In the genomic region with DNA sequence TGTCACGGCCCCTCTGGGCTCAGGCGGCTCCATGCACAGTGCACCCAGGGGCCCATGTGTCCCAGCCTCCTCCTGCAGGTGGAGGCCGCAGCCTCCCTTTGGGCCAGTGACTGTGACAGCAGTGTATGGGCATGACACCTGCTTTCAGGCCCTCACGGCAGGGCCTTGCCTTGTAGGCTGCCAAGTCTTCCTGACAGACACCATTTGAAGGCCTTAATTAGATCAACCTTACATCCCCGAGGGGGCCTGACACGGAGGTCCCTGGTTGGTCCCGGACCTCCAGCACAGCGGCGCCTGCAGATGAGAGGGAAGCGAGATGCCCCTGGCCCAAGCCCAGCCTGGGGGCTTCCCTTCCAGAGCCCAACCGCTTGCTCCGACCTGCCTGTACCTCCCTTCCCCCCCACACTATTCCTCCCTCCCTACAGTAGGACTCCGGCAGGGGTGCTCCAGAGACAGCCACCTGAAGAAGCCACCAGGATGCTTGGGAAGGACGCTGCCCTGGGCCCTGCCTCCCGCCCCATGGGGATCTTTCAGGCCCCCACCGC, we compare ENCODE assay signal across 17 cellular contexts. TPM values are rescaled to one million over a fixed set of nuclear protein-coding genes. Genes with fewer than 3 reads are reported as not detected.
A peak's percentile ranks its signal among the peaks of the same experiment; 100 is the strongest.
DNase-seq lines count a peak whose midpoint lies in the region; ATAC-seq and TF ChIP-seq lines count a peak whose summit lies in the region.
"Had no signal": no experiment of that assay in that cellular context is flagged by ENCODE, and none has a peak within 500 bp of the region (broad histone marks: within the 10 kb centered on the region; RNA-seq: fewer than 3 reads in every experiment).

No MANE protein-coding gene starts in this region.

- no peak overlapping the region for H3K27ac Mint-ChIP-seq in activated T-helper 17 cell treated with anti-CD3 and anti-CD28 coated beads, Interleukin-2, amount 50 U/mL, for 72 hours
- H3K27ac Mint-ChIP-seq: CD8-positive, alpha-beta memory T cell; GM23338; HFFc6 had no signal

- H3K27me3 Mint-ChIP-seq in activated T-helper 17 cell treated with anti-CD3 and anti-CD28 coated beads, Interleukin-2, amount 50 U/mL, for 72 hours: no peaks in the 10 kb centered on the region
- H3K27me3 Mint-ChIP-seq: CD8-positive, alpha-beta memory T cell had no signal

- no peak overlapping the region for H3K4me3 Mint-ChIP-seq in activated T-helper 17 cell treated with anti-CD3 and anti-CD28 coated beads, Interleukin-2, amount 50 U/mL, for 72 hours
- H3K4me3 Mint-ChIP-seq: CD8-positive, alpha-beta memory T cell; GM23338; HFFc6 had no signal

- H3K4me3 ChIP-seq in BLaER1 (no peak overlapping the region), PC-3 (ENCODE audit: low read length) (no peak overlapping the region), esophagus (ENCODE audit: low read depth in 1 of 2, low read length in 2 of 2) (no peak overlapping the region)
- H3K4me3 ChIP-seq: A549, GM23338 had no signal

- BruUV-seq in PC-3 (replicated peaks; lab: Mats Ljungman, UMichigan): no TSS peak

- H3K9me3 Mint-ChIP-seq in activated T-helper 17 cell treated with anti-CD3 and anti-CD28 coated beads, Interleukin-2, amount 50 U/mL, for 72 hours: no peaks in the 10 kb centered on the region
- H3K9me3 Mint-ChIP-seq: CD8-positive, alpha-beta memory T cell; GM23338; HFFc6 had no signal

- H3F3A ChIP-seq in PC-3 (ENCODE audit: low read length, unreplicated experiment): no peaks in the 10 kb centered on the region

- CTCF ChIA-PET in PC-3 (lab: Charles Lee): interaction anchor here (0.7 kb wide), 1 partner anchor 44 kb away, joined by 3 read pairs; no protein-coding TSS in a partner anchor

- no peak overlapping the region for H2AFZ ChIP-seq in PC-3 (ENCODE audit: low read length)
- H2AFZ ChIP-seq: GM23338 had no signal

- H4K20me1 ChIP-seq in BLaER1 (peaks cover 69% of the 10 kb centered on the region), PC-3 (ENCODE audit: low read length) (no peaks in the 10 kb centered on the region)

- H3K9me3 ChIP-seq in BLaER1: no peaks in the 10 kb centered on the region
- no peaks in the 10 kb centered on the region for H3K9me3 ChIP-seq in PC-3 (ENCODE audit: low read length)
- H3K9me3 ChIP-seq in esophagus (ENCODE audit: control insufficient read depth in 2 of 2, insufficient read depth in 1 of 2, low read depth in 1 of 2, low read length in 1 of 2): no peaks in the 10 kb centered on the region
- H3K9me3 ChIP-seq: A549 had no signal

- H3K9ac ChIP-seq in BLaER1 (no peak overlapping the region), PC-3 (ENCODE audit: low read length) (no peak overlapping the region)

- H3K36me3 ChIP-seq in BLaER1 (no peaks in the 10 kb centered on the region), PC-3 (ENCODE audit: low read depth, low read length) (peaks cover 4% of the 10 kb centered on the region; the same call in 1 of the 2 replicates), esophagus (ENCODE audit: control insufficient read depth in 2 of 2, insufficient read depth in 2 of 2, low read length in 1 of 2) (peaks cover 2 to 45% of the 10 kb centered on the region in 2 donors)

- H3K27ac ChIP-seq in BLaER1 (no peak overlapping the region), PC-3 (ENCODE audit: low read length) (0 out of 2 replicates have a peak overlapping the region, but pooled peaks have one; percentile 23), esophagus (ENCODE audit: low read depth in 2 of 2, low read length in 1 of 2) (peak overlapping the region; percentile 97)

- H3K36me3 Mint-ChIP-seq in activated T-helper 17 cell treated with anti-CD3 and anti-CD28 coated beads, Interleukin-2, amount 50 U/mL, for 72 hours (ENCODE audit: low read depth): no peaks in the 10 kb centered on the region
- H3K36me3 Mint-ChIP-seq: CD8-positive, alpha-beta memory T cell had no signal

- H3K4me1 Mint-ChIP-seq in activated T-helper 17 cell treated with anti-CD3 and anti-CD28 coated beads, Interleukin-2, amount 50 U/mL, for 72 hours: no peaks in the 10 kb centered on the region

- POLR2A ChIA-PET in PC-3 (lab: Charles Lee; ENCODE audit: unreplicated experiment): no interaction called here

- H3K4me1 ChIP-seq in BLaER1 (peaks cover 48% of the 10 kb centered on the region), PC-3 (ENCODE audit: insufficient read depth, low read length) (peaks cover 16% of the 10 kb centered on the region), esophagus (ENCODE audit: control insufficient read depth in 2 of 2, insufficient read depth in 2 of 2, low read length in 1 of 2) (peaks cover 27 to 50% of the 10 kb centered on the region in 2 donors)
- H3K4me1 ChIP-seq: A549 had no signal

- intact Hi-C loops in PC-3 (cut with micrococcal nuclease): no loop called here

- WGBS in esophagus, 2 donors: 81 to 83% methylated on average over 16 of the region's 16 CpGs

- peak overlapping the region; percentile 85 for H3K4me2 ChIP-seq in BLaER1
- no peak overlapping the region for H3K4me2 ChIP-seq in PC-3 (ENCODE audit: low read length)
- H3K4me2 ChIP-seq: A549, GM23338 had no signal

- TF ChIP-seq CTCF in PC-3 (conservative IDR thresholded peaks at IDR 0.05; ENCODE audit: low read depth, low read length): no peak

- H3K79me2 ChIP-seq in PC-3 (ENCODE audit: low read length): peaks cover 43% of the 10 kb centered on the region

- DNase-seq in PC-3 (no peak), retina (peak; percentile 19)
- DNase-seq: CD8-positive, alpha-beta memory T cell; DND-41; GF-D8; HFFc6; KBM-7; NCI-H1048; NCI-H1694; NCI-H446 had no signal

- H3K27me3 ChIP-seq in BLaER1 (peaks cover 98% of the 10 kb centered on the region), PC-3 (ENCODE audit: low read length) (no peaks in the 10 kb centered on the region), esophagus (ENCODE audit: control insufficient read depth in 1 of 2, insufficient read depth in 2 of 2, low read length in 2 of 2) (no peaks in the 10 kb centered on the region)

- no peak for ATAC-seq in PC-3
- no peak for ATAC-seq in activated T-helper 17 cell treated with anti-CD3 and anti-CD28 coated beads, Interleukin-2, amount 50 U/mL, for 72 hours (replicated peaks)
- ATAC-seq in HG02840 (IDR thresholded peaks at IDR 0.05; ENCODE audit: low FRiP score, unreplicated experiment): no peak
- ATAC-seq in GM18870 (IDR thresholded peaks at IDR 0.05; ENCODE audit: unreplicated experiment): no peak
- ATAC-seq: A549 had no signal

- H3K9me2 ChIP-seq in PC-3 (replicated peaks; ENCODE audit: low read length): no peaks in the 10 kb centered on the region

RNA-seq across cellular contexts. Expression of a gene that starts 31.9 kb away (rescaled TPM):
- total RNA-seq in PC-3 (2014; rRNA removed): 50.9 and 56.9 TPM in 2 replicates
- 100 to 1,000 TPM in 1 of 2 donors, 10 to 100 TPM in 1; 91.2 to 107 TPM for polyA plus RNA-seq in esophagus
- 1 to 10 TPM; 4.6 to 4.8 TPM for total RNA-seq in activated T-helper 17 cell treated with anti-CD3 and anti-CD28 coated beads, Interleukin-2, amount 50 U/mL, for 72 hours
